In the genomic region with DNA sequence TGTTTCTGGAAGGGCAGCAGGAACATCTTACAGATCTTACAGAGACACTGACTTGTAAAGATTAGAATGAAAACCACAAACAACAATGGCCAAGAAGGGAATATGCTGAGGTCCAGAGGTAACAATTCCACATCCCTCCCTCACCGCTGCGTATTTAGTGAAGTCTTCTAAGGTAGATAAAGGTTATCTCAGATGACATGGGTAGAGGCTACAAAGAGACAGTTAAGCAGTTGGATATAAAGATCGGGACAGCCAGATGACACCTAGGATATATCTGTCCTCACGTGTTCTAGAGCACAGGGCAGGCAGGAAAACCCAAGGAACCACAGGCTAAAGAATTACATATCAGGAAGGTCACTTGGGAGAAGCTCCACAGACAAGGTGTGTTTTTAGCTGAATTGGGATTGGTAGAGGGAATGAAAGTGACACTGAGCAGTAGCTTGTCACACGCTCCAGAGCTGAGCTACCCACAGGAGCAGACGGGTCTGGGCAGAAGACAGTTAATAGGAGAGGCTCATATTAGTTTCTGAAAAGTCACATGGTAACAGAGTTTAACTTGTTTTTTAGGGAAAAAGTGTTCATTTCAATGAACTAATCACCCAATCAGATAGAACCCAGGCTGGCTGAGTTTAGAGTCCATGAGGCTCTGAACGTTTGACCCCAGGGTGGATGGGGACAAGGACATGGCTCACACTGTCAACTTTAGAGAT, we compare ENCODE assay signal across 17 cellular contexts.
"Had no signal": no experiment of that assay in that cellular context is flagged by ENCODE, and none has a peak within 500 bp of the region (broad histone marks: within the 10 kb centered on the region; RNA-seq: fewer than 3 reads in every experiment).

No MANE protein-coding gene starts in this region.

- ATAC-seq: lower lobe of right lung had no signal

- H3K27me3 Mint-ChIP-seq: activated B cell treated with CpG ODN at 0.5 μM for 24 hours had no signal

- H3K27me3 ChIP-seq: neutrophil, tibial nerve had no signal

- H3K4me1 ChIP-seq: lower lobe of right lung, tibial nerve had no signal

- H3K9me3 ChIP-seq: lower lobe of right lung, neutrophil, tibial nerve had no signal

- DNase-seq: activated B cell treated with CpG ODN at 0.5 μM for 24 hours; activated CD4-positive, alpha-beta T cell treated with anti-CD3 and anti-CD28 coated beads for 48 hours; activated naive CD4-positive, alpha-beta T cell treated with anti-CD3 and anti-CD28 coated beads, Interleukin-2, amount 50 U/mL, for 16 hours; central memory CD4-positive, alpha-beta T cell; effector CD4-positive, alpha-beta T cell; foreskin fibroblast; lower lobe of right lung; posterior cingulate gyrus; stimulated activated CD4-positive, alpha-beta T cell treated with anti-CD3 and anti-CD28 coated beads, Interleukin-2, amount 100 ng/mL, for 48 hours; stimulated activated naive CD4-positive, alpha-beta T cell treated with Interleukin-2 at 50 U/mL for 16 hours; substantia nigra; T-helper 2 cell had no signal

- H3K27ac ChIP-seq: coronary artery, lower lobe of right lung, neutrophil, tibial nerve had no signal

- H3K4me3 Mint-ChIP-seq: activated B cell treated with CpG ODN at 0.5 μM for 24 hours, mesothelial cell of epicardium had no signal

- H3K4me3 ChIP-seq: coronary artery, lower lobe of right lung, tibial nerve had no signal

- H3K4me1 Mint-ChIP-seq: activated B cell treated with CpG ODN at 0.5 μM for 24 hours, mesothelial cell of epicardium had no signal

- H3K27ac Mint-ChIP-seq: activated B cell treated with CpG ODN at 0.5 μM for 24 hours; activated T-helper 2 cell treated with anti-CD3 and anti-CD28 coated beads, Interferon-gamma antibody, Interleukin-2, Interleukin-4, amounts not matched to agents 10 μg/mL and 5 μg/mL and 100 μg/mL, durations not matched to agents 14 hours and 24 hours and 36 hours; mesothelial cell of epicardium had no signal

- H3K9me3 Mint-ChIP-seq: activated B cell treated with CpG ODN at 0.5 μM for 24 hours; activated T-helper 2 cell treated with anti-CD3 and anti-CD28 coated beads, Interferon-gamma antibody, Interleukin-2, Interleukin-4, amounts not matched to agents 10 μg/mL and 5 μg/mL and 100 μg/mL, durations not matched to agents 14 hours and 24 hours and 36 hours; mesothelial cell of epicardium had no signal
